11 cellular contexts compared by ENCODE assay signal in the genomic region with DNA sequence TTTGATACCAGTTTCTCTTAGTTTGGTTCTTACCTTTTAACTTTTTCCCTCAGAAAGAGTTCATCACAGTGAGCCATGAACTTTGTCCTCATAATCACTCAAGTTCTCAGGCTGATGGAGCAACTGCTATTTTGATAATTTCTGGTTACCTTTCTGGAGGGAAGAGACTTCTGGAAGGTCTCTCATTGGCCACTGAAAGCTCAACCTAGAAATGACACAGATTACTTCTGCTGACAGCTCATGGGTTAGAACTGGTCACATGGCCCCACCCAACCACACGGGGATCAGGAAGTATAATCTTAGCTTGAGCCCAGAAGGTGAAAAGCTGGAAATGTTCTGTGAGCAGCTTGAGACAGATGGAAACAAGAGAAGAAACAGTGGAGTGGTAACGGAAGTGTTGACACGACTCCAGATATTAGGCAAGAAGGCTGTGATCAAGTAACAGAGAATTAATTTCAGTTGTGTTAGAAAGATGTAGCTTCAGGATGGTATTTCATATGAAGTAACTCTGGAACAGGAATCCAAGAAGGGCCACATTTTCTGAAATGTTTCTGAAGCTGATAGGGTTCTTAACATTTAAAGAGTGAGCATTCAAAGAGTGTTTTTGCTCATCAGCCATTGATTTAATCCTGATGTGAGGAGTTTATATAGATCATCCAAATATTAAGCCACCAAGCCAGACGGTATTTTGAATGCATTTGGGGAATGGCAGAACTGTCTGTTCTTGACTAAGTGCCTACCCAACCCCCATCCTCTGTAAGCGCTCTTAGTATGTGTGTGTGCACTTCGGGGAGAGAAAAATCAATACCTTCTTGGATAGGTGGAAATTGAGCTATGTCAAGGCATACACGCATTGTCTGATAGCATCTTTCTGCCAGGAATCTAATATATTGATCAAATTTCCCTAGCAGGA. TPM values are rescaled to one million over a fixed set of nuclear protein-coding genes. Genes with fewer than 3 reads are reported as not detected.
DNase-seq lines count a peak whose midpoint lies in the region; ATAC-seq and TF ChIP-seq lines count a peak whose summit lies in the region.
"Had no signal": no experiment of that assay in that cellular context is flagged by ENCODE, and none has a peak within 500 bp of the region (broad histone marks: within the 10 kb centered on the region; RNA-seq: fewer than 3 reads in every experiment).

No MANE protein-coding gene starts in this region.

- no peak for TF ChIP-seq POLR2A in right lobe of liver (IDR thresholded peaks at IDR 0.05)

- CTCF ChIA-PET in activated CD8-positive, alpha-beta memory T cell treated with anti-CD3 and anti-CD28 coated beads, Interleukin-2, amount 10 ng/mL, durations not matched to agents 7 days and 5 days (lab: Charles Lee), result interaction anchor here (1.1 kb wide), 1 partner anchor 33 kb away, joined by 3 read pairs; no protein-coding TSS in a partner anchor

- H3K27ac Mint-ChIP-seq in activated CD8-positive, alpha-beta memory T cell treated with anti-CD3 and anti-CD28 coated beads, Interleukin-2, amount 10 ng/mL, durations not matched to agents 7 days and 5 days, result no peak overlapping the region

- H3K27me3 Mint-ChIP-seq in activated CD8-positive, alpha-beta memory T cell treated with anti-CD3 and anti-CD28 coated beads, Interleukin-2, amount 10 ng/mL, durations not matched to agents 7 days and 5 days, result no peaks in the 10 kb centered on the region

- no peaks in the 10 kb centered on the region for H3K27me3 ChIP-seq in right lobe of liver

- no peaks in the 10 kb centered on the region for H3K9me3 ChIP-seq in right lobe of liver
- H3K9me3 ChIP-seq: thoracic aorta had no signal

- no peak overlapping the region for H3K4me3 ChIP-seq in cardiac fibroblast (replicated peaks in 1 of 2; ENCODE audit: low read depth in 2 of 2, low read length in 2 of 2)
- no peak overlapping the region for H3K4me3 ChIP-seq in right lobe of liver
- H3K4me3 ChIP-seq: thoracic aorta had no signal

- no peaks in the 10 kb centered on the region for H3K9me3 Mint-ChIP-seq in activated CD8-positive, alpha-beta memory T cell treated with anti-CD3 and anti-CD28 coated beads, Interleukin-2, amount 10 ng/mL, durations not matched to agents 7 days and 5 days (ENCODE audit: low read depth)

- no peaks in the 10 kb centered on the region for H3K36me3 Mint-ChIP-seq in activated CD8-positive, alpha-beta memory T cell treated with anti-CD3 and anti-CD28 coated beads, Interleukin-2, amount 10 ng/mL, durations not matched to agents 7 days and 5 days

- peak; percentile 71 to 83 (median 80) for ATAC-seq in right lobe of liver
- ATAC-seq in activated CD8-positive, alpha-beta memory T cell treated with anti-CD3 and anti-CD28 coated beads, Interleukin-2, amount 10 ng/mL, durations not matched to agents 7 days and 5 days, result no peak

- H3K4me1 Mint-ChIP-seq in activated CD8-positive, alpha-beta memory T cell treated with anti-CD3 and anti-CD28 coated beads, Interleukin-2, amount 10 ng/mL, durations not matched to agents 7 days and 5 days, result no peaks in the 10 kb centered on the region

- no peaks in the 10 kb centered on the region for H3K4me1 ChIP-seq in right lobe of liver

- TF ChIP-seq CTCF in AG09319 (IDR thresholded peaks at IDR 0.05; ENCODE audit: low read depth, low read length) (no peak), cardiac fibroblast (IDR thresholded peaks at IDR 0.05; ENCODE audit: low read depth, low read length) (no peak), right lobe of liver (IDR thresholded peaks at IDR 0.05) (no peak)

- peak; percentile 25 for DNase-seq in AG09319 (ENCODE audit: extremely low read depth, low read depth)
- peak; percentile 8 for DNase-seq in MV-4-11 (lab: John Stamatoyannopoulos, UW)
- DNase-seq in cardiac fibroblast (ENCODE audit: low read depth in 2 of 2), result peak; percentile 47 to 73
- peak in 1 of 3 donors; percentile 70 for DNase-seq in right lobe of liver
- no peak for DNase-seq in activated CD8-positive, alpha-beta memory T cell treated with anti-CD3 and anti-CD28 coated beads, Interleukin-2, amount 10 ng/mL, durations not matched to agents 7 days and 5 days
- DNase-seq in stimulated activated naive CD4-positive, alpha-beta T cell treated with Interleukin-2 at 50 U/mL for 16 hours (lab: John Stamatoyannopoulos, UW), result no peak
- no peak for DNase-seq in NCI-H526 (lab: John Stamatoyannopoulos, UW)
- DNase-seq in NCI-H1694 (lab: John Stamatoyannopoulos, UW), result no peak
- DNase-seq: activated CD4-positive, alpha-beta T cell treated with anti-CD3 and anti-CD28 coated beads, Interleukin-2, amount 50 U/mL, for 4 hours had no signal

- 61% methylated on average over 6 of the region's 7 CpGs for WGBS in right lobe of liver (ENCODE audit: insufficient coverage, low coverage, low lambda C conversion rate, missing lambda C conversion rate)

- no peaks in the 10 kb centered on the region for H3K36me3 ChIP-seq in right lobe of liver
- H3K36me3 ChIP-seq: thoracic aorta had no signal

- H3K27ac ChIP-seq in right lobe of liver, result peak overlapping the region in 1 of 3 donors; percentile 17
- H3K27ac ChIP-seq: thoracic aorta had no signal

- no peak overlapping the region for H3K4me3 Mint-ChIP-seq in activated CD8-positive, alpha-beta memory T cell treated with anti-CD3 and anti-CD28 coated beads, Interleukin-2, amount 10 ng/mL, durations not matched to agents 7 days and 5 days

- intact Hi-C loops in right lobe of liver (cut with DNase I), result no loop called here

RNA-seq across cellular contexts. Expression of gene XPR1, which starts 21.9 kb away (rescaled TPM):
- total RNA-seq in right lobe of liver, result 10 to 100 TPM in 1 of 6 experiments, 1 to 10 TPM in 5; 5.9 to 10.0 (median 9.0) TPM
- 10 to 100 TPM; 17.6 to 21.9 TPM for total RNA-seq in activated CD8-positive, alpha-beta memory T cell treated with anti-CD3 and anti-CD28 coated beads, Interleukin-2, amount 10 ng/mL, durations not matched to agents 7 days and 5 days

RNA-seq across cellular contexts. Expression of gene OVAAL, which starts 51.1 kb away (rescaled TPM):
- not detected for total RNA-seq in right lobe of liver
- total RNA-seq in activated CD8-positive, alpha-beta memory T cell treated with anti-CD3 and anti-CD28 coated beads, Interleukin-2, amount 10 ng/mL, durations not matched to agents 7 days and 5 days, result not detected
- total RNA-seq: frontal cortex, thoracic aorta had no signal

Comparison
In these comparisons a context has a peak if more than half of its experiments do, and no peak if none do; other contexts are left out.
1. DNase-seq: peak in AG09319 (single experiment), MV-4-11 (single experiment) and cardiac fibroblast (2 of 2); none in activated CD8-positive, alpha-beta memory T cell treated with anti-CD3 and anti-CD28 coated beads, Interleukin-2, amount 10 ng/mL, durations not matched to agents 7 days and 5 days (single experiment), stimulated activated naive CD4-positive, alpha-beta T cell treated with Interleukin-2 at 50 U/mL for 16 hours (single experiment), NCI-H526 (0 of 2) and NCI-H1694 (single experiment).